In genomic region chr3:124174463-124174862, GRCh38 we compare ENCODE assay signal across 12 cellular contexts.
DNase-seq lines count a peak whose midpoint lies in the region; ATAC-seq, FAIRE-seq and TF ChIP-seq lines count a peak whose summit lies in the region.
"Had no signal": no experiment of that assay in that cellular context is flagged by ENCODE, and none has a peak within 500 bp of the region (broad histone marks: within the 10 kb centered on the region; RNA-seq: fewer than 3 reads in every experiment).

No MANE protein-coding gene starts in this region.

- no peaks in the 10 kb centered on the region; the same call in 1 of the 2 replicates for H4K20me1 ChIP-seq in K562 (replicated peaks; ENCODE audit: control insufficient read depth, insufficient read depth, low read length)

- TF ChIP-seq CTCF in cardiac muscle cell (IDR thresholded peaks at IDR 0.05; ENCODE audit: low read depth, low read length) (no peak), K562 (IDR thresholded peaks at IDR 0.05 in 2 of 3, conservative IDR thresholded peaks at IDR 0.05 in 1 of 3; ENCODE audit: insufficient read depth in 2 of 3, low read depth in 1 of 3, low read length in 3 of 3) (no peak), sigmoid colon (IDR thresholded peaks at IDR 0.05) (no peak)

- peak; percentile 2 to 33 for DNase-seq in cardiac muscle cell (ENCODE audit: low read depth in 1 of 2, low spot score in 1 of 2)
- DNase-seq in cardiac septum (ENCODE audit: low spot score) = no peak
- peak; percentile 93 for DNase-seq in NCI-H2196 treated with DMSO at 0.1 percent for 48 hours (lab: John Stamatoyannopoulos, UW; ENCODE audit: unreplicated experiment)
- peak in 1 of 4 experiments; percentile 1 for DNase-seq in K562 (ENCODE audit: extremely low read depth in 1 of 4, low spot score in 3 of 4)
- DNase-seq in GOT3 (lab: John Stamatoyannopoulos, UW) = no peak
- DNase-seq in sigmoid colon = no peak
- DNase-seq in SKM-1 treated with dmso at 0.1 percent for 144 hours (lab: John Stamatoyannopoulos, UW; ENCODE audit: unreplicated experiment) = no peak
- DNase-seq: activated CD4-positive, alpha-beta memory T cell treated with anti-CD3 and anti-CD28 coated beads, Interleukin-2, amount 10 ng/mL, durations not matched to agents 7 days and 5 days; GF-D8 had no signal

- H3K9ac ChIP-seq in K562 (ENCODE audit: insufficient read depth in 1 of 2, low read depth in 2 of 2, low read length in 2 of 2) = no peak overlapping the region

- H3K4me1 ChIP-seq in cardiac muscle cell (ENCODE audit: low read depth) = no peaks in the 10 kb centered on the region
- no peaks in the 10 kb centered on the region for H3K4me1 ChIP-seq in K562 (replicated peaks in 1 of 2; ENCODE audit: control insufficient read depth in 2 of 2, insufficient read depth in 2 of 2, low read length in 2 of 2)
- peaks cover 0 to 42% (median 15%) of the 10 kb centered on the region in 4 donors for H3K4me1 ChIP-seq in sigmoid colon
- H3K4me1 ChIP-seq: tibial nerve had no signal

- H3K36me3 ChIP-seq in cardiac muscle cell (no peaks in the 10 kb centered on the region), K562 (ENCODE audit: control insufficient read depth, insufficient read depth, low read length) (no peaks in the 10 kb centered on the region), sigmoid colon (no peaks in the 10 kb centered on the region)
- H3K36me3 ChIP-seq: tibial nerve had no signal

- no peak for FAIRE-seq in K562 (lab: Jason Lieb, UNC)

- in situ Hi-C loops in K562 (cut with MboI) = no loop called here

- H3K9me1 ChIP-seq in K562 (ENCODE audit: control insufficient read depth, insufficient read depth, low read length) = peaks cover 3% of the 10 kb centered on the region

- intact Hi-C loops in cardiac septum (cut with DNase I) (no loop called here), K562 (cut with micrococcal nuclease) (no loop called here), sigmoid colon (cut with DNase I) (loop anchor here (5.0 kb wide), 1 partner anchor 108 kb away; no protein-coding TSS in a partner anchor)

- ATAC-seq in K562 (no peak), HG03439 (IDR thresholded peaks at IDR 0.05; ENCODE audit: unreplicated experiment) (no peak)
- ATAC-seq: activated naive CD4-positive, alpha-beta T cell treated with anti-CD3 and anti-CD28 coated beads, Interleukin-2, amount 50 U/mL, for 72 hours had no signal

- no peak for TF ChIP-seq EP300 in K562 (IDR thresholded peaks at IDR 0.05; ENCODE audit: low read length)
- TF ChIP-seq EP300 in sigmoid colon (IDR thresholded peaks at IDR 0.05) = no peak

- POLR2A ChIA-PET in K562 (lab: Yijun Ruan, JAX) = no interaction called here

- TF ChIP-seq POLR2A in K562 (conservative IDR thresholded peaks at IDR 0.05) (no peak), sigmoid colon (IDR thresholded peaks at IDR 0.05) (no peak)

- H3K4me3 ChIP-seq in cardiac muscle cell (no peak overlapping the region), K562 (no peak overlapping the region), sigmoid colon (no peak overlapping the region)
- H3K4me3 ChIP-seq: tibial nerve had no signal

- 0% methylated on average over 2 of the region's 2 CpGs for WGBS in K562 (ENCODE audit: insufficient coverage, low coverage, missing lambda C conversion rate)
- WGBS in sigmoid colon, 2 donors = 20 to 49% methylated on average over 2 of the region's 2 CpGs

- H3K27ac ChIP-seq in cardiac muscle cell (no peak overlapping the region), K562 (ENCODE audit: extremely low read depth, low read depth, low read length) (no peak overlapping the region), sigmoid colon (no peak overlapping the region)
- H3K27ac ChIP-seq: tibial nerve had no signal

- BruUV-seq in K562 (replicated peaks; lab: Mats Ljungman, UMichigan) = no TSS peak

- H3K4me2 ChIP-seq in K562 (ENCODE audit: insufficient read depth, low read length) = no peak overlapping the region

- H3K27me3 ChIP-seq in cardiac muscle cell (no peaks in the 10 kb centered on the region), K562 (ENCODE audit: control insufficient read depth in 2 of 2, insufficient read depth in 2 of 2, low read length in 2 of 2) (no peaks in the 10 kb centered on the region), sigmoid colon (no peaks in the 10 kb centered on the region)
- H3K27me3 ChIP-seq: tibial nerve had no signal

- H3K79me2 ChIP-seq in K562 (ENCODE audit: control insufficient read depth, insufficient read depth, low read length) = no peaks in the 10 kb centered on the region

- CTCF ChIA-PET in K562 (lab: Yijun Ruan, JAX; ENCODE audit: low intra/inter-chr PET ratio) = no interaction called here

- TF ChIP-seq RAD21 in K562 (CRISPR knock-in tag; conservative IDR thresholded peaks at IDR 0.05 in 1 of 2, IDR thresholded peaks at IDR 0.05 in 1 of 2) = no peak

- no peak overlapping the region for H2AFZ ChIP-seq in K562 (ENCODE audit: low read depth, low read length)

- H3K9me3 ChIP-seq in cardiac muscle cell (ENCODE audit: low read depth) (no peaks in the 10 kb centered on the region), K562 (replicated peaks; ENCODE audit: control insufficient read depth, insufficient read depth, low read depth, low read length) (no peaks in the 10 kb centered on the region), sigmoid colon (no peaks in the 10 kb centered on the region)
- H3K9me3 ChIP-seq: tibial nerve had no signal

TF ChIP-seq in K562, 482 proteins besides CTCF, POLR2A, EP300 and RAD21:
- TF ChIP-seq CGGBP1 (CRISPR knock-in tag; IDR thresholded peaks at IDR 0.05) (no peak), HINFP (tag; conservative IDR thresholded peaks at IDR 0.05; ENCODE audit: low read depth) (no peak), NFIC (IDR thresholded peaks at IDR 0.05) (peak; percentile 68; the same call in 1 of the 2 replicates), PTBP1 (IDR thresholded peaks at IDR 0.05; ENCODE audit: low read depth, low read length) (no peak), VEZF1 (CRISPR knock-in tag; IDR thresholded peaks at IDR 0.05) (no peak)
- TF ChIP-seq, protein P1, sequence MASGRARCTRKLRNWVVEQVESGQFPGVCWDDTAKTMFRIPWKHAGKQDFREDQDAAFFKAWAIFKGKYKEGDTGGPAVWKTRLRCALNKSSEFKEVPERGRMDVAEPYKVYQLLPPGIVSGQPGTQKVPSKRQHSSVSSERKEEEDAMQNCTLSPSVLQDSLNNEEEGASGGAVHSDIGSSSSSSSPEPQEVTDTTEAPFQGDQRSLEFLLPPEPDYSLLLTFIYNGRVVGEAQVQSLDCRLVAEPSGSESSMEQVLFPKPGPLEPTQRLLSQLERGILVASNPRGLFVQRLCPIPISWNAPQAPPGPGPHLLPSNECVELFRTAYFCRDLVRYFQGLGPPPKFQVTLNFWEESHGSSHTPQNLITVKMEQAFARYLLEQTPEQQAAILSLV (tag; IDR thresholded peaks at IDR 0.05) = no peak
- TF ChIP-seq, protein P2, sequence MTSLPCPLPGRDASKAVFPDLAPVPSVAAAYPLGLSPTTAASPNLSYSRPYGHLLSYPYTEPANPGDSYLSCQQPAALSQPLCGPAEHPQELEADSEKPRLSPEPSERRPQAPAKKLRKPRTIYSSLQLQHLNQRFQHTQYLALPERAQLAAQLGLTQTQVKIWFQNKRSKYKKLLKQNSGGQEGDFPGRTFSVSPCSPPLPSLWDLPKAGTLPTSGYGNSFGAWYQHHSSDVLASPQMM (CRISPR knock-in tag; IDR thresholded peaks at IDR 0.05) = no peak

Comparison
In these comparisons a context has a peak if more than half of its experiments do, and no peak if none do; other contexts are left out.
1. DNase-seq: peak in cardiac muscle cell (2 of 2) and NCI-H2196 treated with DMSO at 0.1 percent for 48 hours (single experiment); none in cardiac septum (single experiment), GOT3 (single experiment), sigmoid colon (single experiment) and SKM-1 treated with dmso at 0.1 percent for 144 hours (single experiment).